In genomic region chr14:61296707-61297502, GRCh38 we compare ENCODE assay signal across 8 cellular contexts. TPM values are rescaled to one million over a fixed set of nuclear protein-coding genes. Genes with fewer than 3 reads are reported as not detected.
A peak's percentile ranks its signal among the peaks of the same experiment; 100 is the strongest.
DNase-seq lines count a peak whose midpoint lies in the region; ATAC-seq and TF ChIP-seq lines count a peak whose summit lies in the region.

No MANE protein-coding gene starts in this region.

- no peaks in the 10 kb centered on the region for H3K9me2 ChIP-seq in hepatocyte (replicated peaks; ENCODE audit: insufficient read depth)

- peaks cover 2% of the 10 kb centered on the region for H3K9me3 Mint-ChIP-seq in activated naive CD8-positive, alpha-beta T cell treated with anti-CD3 and anti-CD28 coated beads for 36 hours

- no peaks in the 10 kb centered on the region for H3K79me2 ChIP-seq in ACC112 (ENCODE audit: control insufficient read depth, insufficient read depth, low read length, unreplicated experiment)
- H3K79me2 ChIP-seq in DND-41 (ENCODE audit: insufficient read depth, low read length) = no peaks in the 10 kb centered on the region
- no peaks in the 10 kb centered on the region for H3K79me2 ChIP-seq in hepatocyte

- peak overlapping the region; percentile 71 for H2AFZ ChIP-seq in ACC112 (ENCODE audit: low read length, unreplicated experiment)
- no peak overlapping the region for H2AFZ ChIP-seq in DND-41 (ENCODE audit: low read depth, low read length)
- no peak overlapping the region for H2AFZ ChIP-seq in hepatocyte

- H3K36me3 ChIP-seq in ACC112 (ENCODE audit: insufficient read depth, low read length) = no peaks in the 10 kb centered on the region
- H3K36me3 ChIP-seq in DND-41 (ENCODE audit: insufficient read depth, low read length) = no peaks in the 10 kb centered on the region
- no peaks in the 10 kb centered on the region for H3K36me3 ChIP-seq in hepatocyte (replicated peaks; ENCODE audit: insufficient read depth, low read depth)
- H3K36me3 ChIP-seq in uterus = no peaks in the 10 kb centered on the region

- peaks cover 12% of the 10 kb centered on the region for H3K36me3 Mint-ChIP-seq in activated naive CD8-positive, alpha-beta T cell treated with anti-CD3 and anti-CD28 coated beads for 36 hours

- ATAC-seq in DND-41 (ENCODE audit: insufficient read depth, low read depth) (peak; percentile 73), HG02852 (IDR thresholded peaks at IDR 0.05; ENCODE audit: unreplicated experiment) (no peak)

- no peak for TF ChIP-seq POLR2A in uterus (IDR thresholded peaks at IDR 0.05)

- no peak overlapping the region for H3K9ac ChIP-seq in DND-41 (ENCODE audit: low read depth, low read length)

- H3K27ac Mint-ChIP-seq in activated naive CD8-positive, alpha-beta T cell treated with anti-CD3 and anti-CD28 coated beads for 36 hours = peak overlapping the region; percentile 61

- DNase-seq in DND-41 = peak; percentile 34
- DNase-seq in MV-4-11 (lab: John Stamatoyannopoulos, UW) = peak; percentile 10
- DNase-seq in activated naive CD8-positive, alpha-beta T cell treated with anti-CD3 and anti-CD28 coated beads for 36 hours = no peak
- DNase-seq in hepatocyte (ENCODE audit: low spot score) = peak; percentile 53
- DNase-seq in uterus = no peak
- no peak for DNase-seq in NK-92 treated with Interleukin-12 subunit alpha and Interleukin-12 subunit beta, amount 100 ng/mL, for 24 hours (lab: John Stamatoyannopoulos, UW)

- no peaks in the 10 kb centered on the region for H4K20me1 ChIP-seq in DND-41 (ENCODE audit: insufficient read depth, low read length)
- H4K20me1 ChIP-seq in hepatocyte (ENCODE audit: insufficient read depth, poor library complexity, severe bottlenecking) = no peaks in the 10 kb centered on the region

- peaks cover 50% of the 10 kb centered on the region for H3K4me1 Mint-ChIP-seq in activated naive CD8-positive, alpha-beta T cell treated with anti-CD3 and anti-CD28 coated beads for 36 hours

- no peaks in the 10 kb centered on the region for H3K27me3 Mint-ChIP-seq in activated naive CD8-positive, alpha-beta T cell treated with anti-CD3 and anti-CD28 coated beads for 36 hours

- TF ChIP-seq CTCF in DND-41 (IDR thresholded peaks at IDR 0.05; ENCODE audit: borderline replicate concordance, extremely low read depth, low read length, poor library complexity, severe bottlenecking) (peak; percentile 81), hepatocyte (IDR thresholded peaks at IDR 0.05; ENCODE audit: poor library complexity) (peak; percentile 80), uterus (IDR thresholded peaks at IDR 0.05) (peak; percentile 12 to 52 (median 37))

- H3K4me3 ChIP-seq in ACC112 (ENCODE audit: low read depth, low read length) (peak overlapping the region; percentile 35; the same call in 1 of the 2 replicates), DND-41 (ENCODE audit: low read depth in 1 of 2, low read length in 2 of 2) (no peak overlapping the region), hepatocyte (no peak overlapping the region), uterus (no peak overlapping the region)

- H3K4me2 ChIP-seq in DND-41 (ENCODE audit: insufficient read depth, low read length) (no peak overlapping the region), hepatocyte (no peak overlapping the region)

- H3K27me3 ChIP-seq in ACC112 (ENCODE audit: insufficient read depth, low read length) (no peaks in the 10 kb centered on the region), DND-41 (ENCODE audit: insufficient read depth, low read length, poor library complexity) (no peaks in the 10 kb centered on the region), hepatocyte (no peaks in the 10 kb centered on the region), uterus (no peaks in the 10 kb centered on the region)

- H3K4me1 ChIP-seq in ACC112 (ENCODE audit: control insufficient read depth, insufficient read depth, low read length, unreplicated experiment) (peaks cover 5% of the 10 kb centered on the region), DND-41 (ENCODE audit: insufficient read depth, low read length) (peaks cover 41% of the 10 kb centered on the region), hepatocyte (ENCODE audit: insufficient read depth) (no peaks in the 10 kb centered on the region), uterus (no peaks in the 10 kb centered on the region)

- H3K9me3 ChIP-seq in DND-41 (ENCODE audit: insufficient read depth, low read length, severe bottlenecking) (no peaks in the 10 kb centered on the region), hepatocyte (ENCODE audit: low read depth) (no peaks in the 10 kb centered on the region), uterus (no peaks in the 10 kb centered on the region)

- 36% methylated on average over 2 of the region's 2 CpGs for WGBS in hepatocyte (ENCODE audit: low lambda C conversion rate, missing lambda C conversion rate)

- peak overlapping the region; percentile 60 for H3K4me3 Mint-ChIP-seq in activated naive CD8-positive, alpha-beta T cell treated with anti-CD3 and anti-CD28 coated beads for 36 hours

- H3K27ac ChIP-seq in ACC112 (ENCODE audit: low read depth, low read length) = no peak overlapping the region
- peak overlapping the region; percentile 56 for H3K27ac ChIP-seq in DND-41 (ENCODE audit: low read length)
- H3K27ac ChIP-seq in hepatocyte = no peak overlapping the region
- H3K27ac ChIP-seq in uterus = no peak overlapping the region

- intact Hi-C loops in uterus (cut with DNase I; ENCODE audit: low total_unique reads) = no loop called here

RNA-seq across cellular contexts. Expression of gene TMEM30B, which starts 15.8 kb away (rescaled TPM):
- total RNA-seq in activated naive CD8-positive, alpha-beta T cell treated with anti-CD3 and anti-CD28 coated beads for 36 hours = 1 to 10 TPM; 1.8 to 2.0 TPM
- total RNA-seq in hepatocyte (15.8 and 18.2 TPM in 2 replicates), uterus (1 to 10 TPM; 1.8 to 6.4 (median 3.3) TPM)
- 12.4 and 19.3 TPM in 2 replicates for polyA plus RNA-seq in hepatocyte

RNA-seq across cellular contexts. Expression of gene PRKCH, which starts 24.5 kb away (rescaled TPM):
- total RNA-seq in activated naive CD8-positive, alpha-beta T cell treated with anti-CD3 and anti-CD28 coated beads for 36 hours = 100 to 1,000 TPM; 176 to 177 TPM
- total RNA-seq in hepatocyte (11.2 and 16.3 TPM in 2 replicates), uterus (100 to 1,000 TPM in 1 of 4 donors, 10 to 100 TPM in 3; 17.9 to 105 (median 63.5) TPM)
- polyA plus RNA-seq in hepatocyte = 7.1 and 8.7 TPM in 2 replicates

Comparison
In these comparisons a context has a peak if more than half of its experiments do, and no peak if none do; other contexts are left out.
1. DNase-seq: peak in DND-41 (single experiment), MV-4-11 (single experiment) and hepatocyte (single experiment); none in activated naive CD8-positive, alpha-beta T cell treated with anti-CD3 and anti-CD28 coated beads for 36 hours (single experiment), uterus (0 of 2) and NK-92 treated with Interleukin-12 subunit alpha and Interleukin-12 subunit beta, amount 100 ng/mL, for 24 hours (single experiment).
2. Peak in every context shown above with its lines, with median percentiles within 50 percentile points of each other: CTCF ChIP-seq.